18 cellular contexts compared by ENCODE assay signal in genomic region chr6:15758631-15759215, GRCh38.
"Had no signal": no experiment of that assay in that cellular context is flagged by ENCODE, and none has a peak within 500 bp of the region (broad histone marks: within the 10 kb centered on the region; RNA-seq: fewer than 3 reads in every experiment).

No MANE protein-coding gene starts in this region.

- DNase-seq: colonic mucosa; cortex of kidney; effector CD8-positive, alpha-beta T cell; effector memory CD8-positive, alpha-beta T cell; esophagus squamous epithelium; foreskin fibroblast; foreskin melanocyte; gastrocnemius medialis; glutamatergic neuron; head of caudate nucleus; heart right ventricle; hippocampal formation; left cardiac atrium; left ventricle myocardium superior; lower lobe of right lung; mesendoderm; midbrain had no signal

- H3K36me3 ChIP-seq: colonic mucosa, esophagus squamous epithelium, gastrocnemius medialis, heart right ventricle, left lung, lower lobe of right lung had no signal

- ATAC-seq: effector memory CD8-positive, alpha-beta T cell; gastrocnemius medialis; heart right ventricle; left cardiac atrium; left lung; left ventricle myocardium superior; lower lobe of right lung had no signal

- H3K27me3 ChIP-seq: colonic mucosa, esophagus squamous epithelium, gastrocnemius medialis, heart right ventricle, left lung had no signal

- H3K27ac ChIP-seq: colonic mucosa, esophagus squamous epithelium, gastrocnemius medialis, heart right ventricle, left lung, lower lobe of right lung had no signal

- H3K4me1 ChIP-seq: left lung had no signal

- H3K4me3 ChIP-seq: colonic mucosa, esophagus squamous epithelium, gastrocnemius medialis, heart right ventricle, left lung, lower lobe of right lung had no signal

- H3K9me3 ChIP-seq: colonic mucosa, esophagus squamous epithelium, gastrocnemius medialis, heart right ventricle, left lung, lower lobe of right lung had no signal
